ENCODE assay signal across 9 cellular contexts in the genomic region with DNA sequence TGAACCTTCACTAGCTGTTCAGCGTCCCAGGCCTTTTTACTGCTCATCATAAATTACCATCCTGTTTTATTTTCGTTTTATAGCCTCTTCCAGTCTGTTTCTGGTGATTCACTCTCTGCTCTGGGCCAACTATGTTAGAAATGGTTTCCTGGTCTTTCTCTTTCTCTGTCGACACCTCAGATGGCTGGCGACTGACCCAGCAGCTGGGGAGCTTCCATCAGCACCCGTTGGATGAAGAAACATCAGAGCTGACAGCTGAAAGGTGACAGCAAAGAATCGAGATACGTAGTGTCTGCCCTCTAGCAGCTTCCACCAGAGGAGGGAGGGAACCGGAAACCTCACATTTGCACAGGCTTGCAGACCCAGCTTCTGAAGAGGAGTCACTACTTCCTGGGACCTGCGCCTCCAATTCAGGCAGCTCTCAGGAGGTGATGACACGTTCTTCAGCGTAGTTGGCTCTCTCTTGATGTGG.
DNase-seq lines count a peak whose midpoint lies in the region; ATAC-seq, FAIRE-seq and TF ChIP-seq lines count a peak whose summit lies in the region.
"Had no signal": no experiment of that assay in that cellular context is flagged by ENCODE, and none has a peak within 500 bp of the region (broad histone marks: within the 10 kb centered on the region; RNA-seq: fewer than 3 reads in every experiment).

No MANE protein-coding gene starts in this region.

- peak overlapping the region; percentile 64 for H3K27ac Mint-ChIP-seq in activated CD4-positive, alpha-beta T cell treated with anti-CD3 and anti-CD28 coated beads, Interleukin-2, amount 10 ng/mL, durations not matched to agents 24 days and 14 days
- peak overlapping the region; percentile 77 for H3K27ac Mint-ChIP-seq in activated CD8-positive, alpha-beta T cell treated with anti-CD3 and anti-CD28 coated beads for 36 hours
- peak overlapping the region; percentile 73 for H3K27ac Mint-ChIP-seq in stimulated activated naive B cell treated with anti-CD40 and anti-IgM and Interleukin-4, amounts not matched to agents 10 μg/mL and 1 μg/mL and 100 μg/mL, for 72 hours

- CTCF ChIA-PET in activated CD8-positive, alpha-beta T cell treated with anti-CD3 and anti-CD28 coated beads for 36 hours (lab: Charles Lee), result no interaction called here

- intact Hi-C loops in activated CD4-positive, alpha-beta T cell treated with anti-CD3 and anti-CD28 coated beads, Interleukin-2, amount 10 ng/mL, durations not matched to agents 24 days and 14 days (cut with micrococcal nuclease), result no loop called here
- intact Hi-C loops in activated CD8-positive, alpha-beta T cell treated with anti-CD3 and anti-CD28 coated beads for 36 hours (cut with micrococcal nuclease), result no loop called here
- intact Hi-C loops in pancreas (cut with DNase I), result no loop called here

- peaks cover 7% of the 10 kb centered on the region for H3K4me1 ChIP-seq in cardiac muscle cell (ENCODE audit: low read depth)
- H3K4me1 ChIP-seq in pancreas, result no peaks in the 10 kb centered on the region

- no peaks in the 10 kb centered on the region for H3K36me3 Mint-ChIP-seq in activated CD4-positive, alpha-beta T cell treated with anti-CD3 and anti-CD28 coated beads, Interleukin-2, amount 10 ng/mL, durations not matched to agents 24 days and 14 days (ENCODE audit: low read depth)
- no peaks in the 10 kb centered on the region for H3K36me3 Mint-ChIP-seq in activated CD8-positive, alpha-beta T cell treated with anti-CD3 and anti-CD28 coated beads for 36 hours (ENCODE audit: low read depth)
- no peaks in the 10 kb centered on the region for H3K36me3 Mint-ChIP-seq in stimulated activated naive B cell treated with anti-CD40 and anti-IgM and Interleukin-4, amounts not matched to agents 10 μg/mL and 1 μg/mL and 100 μg/mL, for 72 hours

- no peaks in the 10 kb centered on the region for H3K9me3 ChIP-seq in cardiac muscle cell (ENCODE audit: low read depth)
- H3K9me3 ChIP-seq in pancreas, result no peaks in the 10 kb centered on the region

- FAIRE-seq in pancreas (lab: Jason Lieb, UNC), result no peak
- FAIRE-seq: islet of Langerhans had no signal

- H3K27me3 Mint-ChIP-seq in activated CD4-positive, alpha-beta T cell treated with anti-CD3 and anti-CD28 coated beads, Interleukin-2, amount 10 ng/mL, durations not matched to agents 24 days and 14 days, result peaks cover 38% of the 10 kb centered on the region
- no peaks in the 10 kb centered on the region for H3K27me3 Mint-ChIP-seq in activated CD8-positive, alpha-beta T cell treated with anti-CD3 and anti-CD28 coated beads for 36 hours
- peaks cover 4 to 7% of the 10 kb centered on the region in 2 donors for H3K27me3 Mint-ChIP-seq in stimulated activated naive B cell treated with anti-CD40 and anti-IgM and Interleukin-4, amounts not matched to agents 10 μg/mL and 1 μg/mL and 100 μg/mL, for 72 hours

- no peak overlapping the region for H3K4me3 ChIP-seq in cardiac muscle cell
- no peak overlapping the region for H3K4me3 ChIP-seq in pancreas

- TF ChIP-seq CTCF in activated CD8-positive, alpha-beta T cell treated with anti-CD3 and anti-CD28 coated beads for 36 hours (IDR thresholded peaks at IDR 0.05), result no peak
- TF ChIP-seq CTCF in cardiac muscle cell (IDR thresholded peaks at IDR 0.05; ENCODE audit: low read depth, low read length) (no peak), pancreas (IDR thresholded peaks at IDR 0.05) (no peak)

- peaks cover 8% of the 10 kb centered on the region for H3K27me3 ChIP-seq in cardiac muscle cell
- no peaks in the 10 kb centered on the region for H3K27me3 ChIP-seq in pancreas

- H3K36me3 ChIP-seq in cardiac muscle cell (no peaks in the 10 kb centered on the region), pancreas (no peaks in the 10 kb centered on the region)

- H3K9me3 Mint-ChIP-seq in activated CD4-positive, alpha-beta T cell treated with anti-CD3 and anti-CD28 coated beads, Interleukin-2, amount 10 ng/mL, durations not matched to agents 24 days and 14 days, result no peaks in the 10 kb centered on the region
- H3K9me3 Mint-ChIP-seq in activated CD8-positive, alpha-beta T cell treated with anti-CD3 and anti-CD28 coated beads for 36 hours, result no peaks in the 10 kb centered on the region
- H3K9me3 Mint-ChIP-seq in stimulated activated naive B cell treated with anti-CD40 and anti-IgM and Interleukin-4, amounts not matched to agents 10 μg/mL and 1 μg/mL and 100 μg/mL, for 72 hours, result no peaks in the 10 kb centered on the region

- 69 to 76% methylated on average over 11 of the region's 11 CpGs for WGBS in pancreas, 2 donors

- peak; percentile 79 for DNase-seq in activated CD4-positive, alpha-beta T cell treated with anti-CD3 and anti-CD28 coated beads, Interleukin-2, amount 10 ng/mL, durations not matched to agents 24 days and 14 days
- DNase-seq in activated CD4-positive, alpha-beta T cell treated with anti-CD3 and anti-CD28 coated beads for 4 hours, result no peak
- DNase-seq in activated CD8-positive, alpha-beta T cell treated with anti-CD3 and anti-CD28 coated beads for 36 hours, result peak; percentile 49
- DNase-seq in cardiac muscle cell (ENCODE audit: low read depth in 1 of 2, low spot score in 1 of 2) (peak; percentile 62 to 97), pancreas (no peak)
- no peak for DNase-seq in stimulated activated naive B cell treated with anti-CD40 and anti-IgM and Interleukin-4, amounts not matched to agents 10 μg/mL and 1 μg/mL and 100 μg/mL, for 72 hours

- ATAC-seq in activated CD8-positive, alpha-beta T cell treated with anti-CD3 and anti-CD28 coated beads for 36 hours, result peak; percentile 93
- ATAC-seq in stimulated activated naive B cell treated with anti-CD40 and anti-IgM and Interleukin-4, amounts not matched to agents 10 μg/mL and 1 μg/mL and 100 μg/mL, for 72 hours (replicated peaks), result no peak
- ATAC-seq in HG03135 (IDR thresholded peaks at IDR 0.05; ENCODE audit: unreplicated experiment), result no peak
- no peak for ATAC-seq in GM21737 (IDR thresholded peaks at IDR 0.05; ENCODE audit: unreplicated experiment)
- no peak for ATAC-seq in pancreas

- POLR2A ChIA-PET in activated CD8-positive, alpha-beta T cell treated with anti-CD3 and anti-CD28 coated beads for 36 hours (lab: Charles Lee), result interaction anchor here (0.7 kb wide), 1 partner anchor 30 kb away, joined by 3 read pairs; no protein-coding TSS in a partner anchor

- peaks cover 12% of the 10 kb centered on the region for H3K4me1 Mint-ChIP-seq in activated CD4-positive, alpha-beta T cell treated with anti-CD3 and anti-CD28 coated beads, Interleukin-2, amount 10 ng/mL, durations not matched to agents 24 days and 14 days
- peaks cover 11% of the 10 kb centered on the region for H3K4me1 Mint-ChIP-seq in activated CD8-positive, alpha-beta T cell treated with anti-CD3 and anti-CD28 coated beads for 36 hours (ENCODE audit: low read depth)
- no peaks in the 10 kb centered on the region for H3K4me1 Mint-ChIP-seq in stimulated activated naive B cell treated with anti-CD40 and anti-IgM and Interleukin-4, amounts not matched to agents 10 μg/mL and 1 μg/mL and 100 μg/mL, for 72 hours

- H3K4me3 Mint-ChIP-seq in activated CD4-positive, alpha-beta T cell treated with anti-CD3 and anti-CD28 coated beads, Interleukin-2, amount 10 ng/mL, durations not matched to agents 24 days and 14 days, result peak overlapping the region; percentile 48
- no peak overlapping the region for H3K4me3 Mint-ChIP-seq in activated CD8-positive, alpha-beta T cell treated with anti-CD3 and anti-CD28 coated beads for 36 hours
- H3K4me3 Mint-ChIP-seq in stimulated activated naive B cell treated with anti-CD40 and anti-IgM and Interleukin-4, amounts not matched to agents 10 μg/mL and 1 μg/mL and 100 μg/mL, for 72 hours, result no peak overlapping the region

- H3K27ac ChIP-seq in cardiac muscle cell, result no peak overlapping the region
- H3K27ac ChIP-seq in pancreas, result no peak overlapping the region

Comparison
In these comparisons a context has a peak if more than half of its experiments do, and no peak if none do; other contexts are left out.
1. DNase-seq: peak in activated CD4-positive, alpha-beta T cell treated with anti-CD3 and anti-CD28 coated beads, Interleukin-2, amount 10 ng/mL, durations not matched to agents 24 days and 14 days (single experiment), activated CD8-positive, alpha-beta T cell treated with anti-CD3 and anti-CD28 coated beads for 36 hours (single experiment) and cardiac muscle cell (2 of 2); none in activated CD4-positive, alpha-beta T cell treated with anti-CD3 and anti-CD28 coated beads for 4 hours (0 of 2), stimulated activated naive B cell treated with anti-CD40 and anti-IgM and Interleukin-4, amounts not matched to agents 10 μg/mL and 1 μg/mL and 100 μg/mL, for 72 hours (single experiment) and pancreas (0 of 6).
2. Peak in every context shown above with its lines, with median percentiles within 50 percentile points of each other: H3K27ac Mint-ChIP-seq.